In the genomic region with DNA sequence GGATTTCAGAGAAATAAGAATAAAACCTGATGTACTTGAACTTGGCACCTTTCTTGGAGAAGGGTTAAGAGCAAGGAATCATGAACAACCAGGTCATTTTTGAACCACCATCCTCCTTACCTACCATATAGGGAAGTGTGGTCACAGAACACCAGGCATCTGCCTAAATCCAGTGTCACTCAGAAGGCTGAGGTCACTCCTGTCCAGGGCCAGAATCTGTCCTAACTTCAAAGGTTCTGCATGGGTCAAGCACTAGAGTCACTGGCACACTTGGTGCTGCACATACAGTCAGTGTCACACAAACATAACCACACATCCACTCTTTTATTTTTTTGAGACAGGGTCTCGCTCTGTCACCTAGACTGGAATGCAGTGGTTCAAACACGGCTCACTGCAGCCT, we compare ENCODE assay signal across 1 cellular context.
TF ChIP-seq lines count a peak whose summit lies in the region.

No MANE protein-coding gene starts in this region.

TF ChIP-seq in WTC11, 78 proteins besides CTCF, POLR2A, EP300 and RAD21 (continued from another document):
- TF ChIP-seq, protein P1, sequence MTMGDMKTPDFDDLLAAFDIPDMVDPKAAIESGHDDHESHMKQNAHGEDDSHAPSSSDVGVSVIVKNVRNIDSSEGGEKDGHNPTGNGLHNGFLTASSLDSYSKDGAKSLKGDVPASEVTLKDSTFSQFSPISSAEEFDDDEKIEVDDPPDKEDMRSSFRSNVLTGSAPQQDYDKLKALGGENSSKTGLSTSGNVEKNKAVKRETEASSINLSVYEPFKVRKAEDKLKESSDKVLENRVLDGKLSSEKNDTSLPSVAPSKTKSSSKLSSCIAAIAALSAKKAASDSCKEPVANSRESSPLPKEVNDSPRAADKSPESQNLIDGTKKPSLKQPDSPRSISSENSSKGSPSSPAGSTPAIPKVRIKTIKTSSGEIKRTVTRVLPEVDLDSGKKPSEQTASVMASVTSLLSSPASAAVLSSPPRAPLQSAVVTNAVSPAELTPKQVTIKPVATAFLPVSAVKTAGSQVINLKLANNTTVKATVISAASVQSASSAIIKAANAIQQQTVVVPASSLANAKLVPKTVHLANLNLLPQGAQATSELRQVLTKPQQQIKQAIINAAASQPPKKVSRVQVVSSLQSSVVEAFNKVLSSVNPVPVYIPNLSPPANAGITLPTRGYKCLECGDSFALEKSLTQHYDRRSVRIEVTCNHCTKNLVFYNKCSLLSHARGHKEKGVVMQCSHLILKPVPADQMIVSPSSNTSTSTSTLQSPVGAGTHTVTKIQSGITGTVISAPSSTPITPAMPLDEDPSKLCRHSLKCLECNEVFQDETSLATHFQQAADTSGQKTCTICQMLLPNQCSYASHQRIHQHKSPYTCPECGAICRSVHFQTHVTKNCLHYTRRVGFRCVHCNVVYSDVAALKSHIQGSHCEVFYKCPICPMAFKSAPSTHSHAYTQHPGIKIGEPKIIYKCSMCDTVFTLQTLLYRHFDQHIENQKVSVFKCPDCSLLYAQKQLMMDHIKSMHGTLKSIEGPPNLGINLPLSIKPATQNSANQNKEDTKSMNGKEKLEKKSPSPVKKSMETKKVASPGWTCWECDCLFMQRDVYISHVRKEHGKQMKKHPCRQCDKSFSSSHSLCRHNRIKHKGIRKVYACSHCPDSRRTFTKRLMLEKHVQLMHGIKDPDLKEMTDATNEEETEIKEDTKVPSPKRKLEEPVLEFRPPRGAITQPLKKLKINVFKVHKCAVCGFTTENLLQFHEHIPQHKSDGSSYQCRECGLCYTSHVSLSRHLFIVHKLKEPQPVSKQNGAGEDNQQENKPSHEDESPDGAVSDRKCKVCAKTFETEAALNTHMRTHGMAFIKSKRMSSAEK (CRISPR knock-in tag; IDR thresholded peaks at IDR 0.05; ENCODE audit: borderline replicate concordance), result no peak
- TF ChIP-seq ELF4 (CRISPR knock-in tag; IDR thresholded peaks at IDR 0.05; ENCODE audit: low read depth), result no peak
TF ChIP-seq in WTC11: peak in this region for 0.
